ENCODE assay signal across 8 cellular contexts in the genomic region with DNA sequence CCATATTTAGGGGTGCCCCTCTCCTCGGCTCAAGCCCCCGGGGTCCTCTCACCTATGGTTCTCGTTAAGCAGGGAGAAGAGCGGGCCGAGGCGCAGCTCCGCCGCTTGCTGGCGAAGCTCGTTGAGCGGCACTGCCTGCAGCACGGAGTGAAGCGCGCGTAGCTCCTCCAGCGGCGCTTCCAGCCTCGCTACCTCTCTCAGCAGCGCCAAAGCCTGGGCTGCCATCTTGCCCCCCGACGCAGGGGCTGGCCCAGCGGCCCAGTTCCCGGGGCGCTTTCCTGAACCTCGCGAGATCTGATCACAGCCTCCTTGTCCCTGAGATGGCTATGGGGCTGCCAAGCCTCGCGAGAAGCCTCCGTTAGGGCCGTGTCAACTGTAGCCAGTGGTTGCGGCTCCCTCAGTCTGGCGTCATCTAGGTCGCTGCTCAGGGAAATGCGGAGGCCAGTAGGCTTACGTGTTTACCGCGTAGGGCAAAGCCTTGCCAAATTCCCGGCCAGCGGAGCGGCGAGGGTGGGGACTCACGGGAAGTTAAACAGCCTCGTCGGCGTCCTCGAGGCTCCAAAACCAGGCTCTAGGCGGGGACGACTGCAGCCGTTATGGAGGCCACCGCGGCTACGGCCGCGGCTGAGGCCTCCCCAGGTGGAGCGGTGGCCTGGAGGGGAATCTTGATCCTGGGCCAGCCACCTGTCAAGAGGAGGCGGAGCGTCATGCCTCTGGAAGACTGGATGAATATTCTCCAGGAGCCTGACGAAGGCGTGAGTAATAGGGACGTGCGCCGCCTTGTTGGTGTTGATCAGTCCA.
A peak's percentile ranks its signal among the peaks of the same experiment; 100 is the strongest.
DNase-seq lines count a peak whose midpoint lies in the region; ATAC-seq and TF ChIP-seq lines count a peak whose summit lies in the region.

A gene (minus strand): TSS at position 238 of the 801 bp plus-strand sequence. CDS start 13 bp downstream, at position 225.

- no peak for TF ChIP-seq CTCF in OCI-LY3 (IDR thresholded peaks at IDR 0.05; ENCODE audit: low read depth, low read length)

- peak within 1 kb of the TSS; percentile 92 for H3K4me3 ChIP-seq in OCI-LY3 (ENCODE audit: low read length)

- peaks cover 4% of the 10 kb centered on the region; the same call in 1 of the 2 replicates for H4K20me1 ChIP-seq in OCI-LY3 (ENCODE audit: insufficient read depth, low read length)

- peaks cover 36% of the 10 kb centered on the region for H3K36me3 ChIP-seq in OCI-LY3 (replicated peaks; ENCODE audit: low read depth, low read length)

- H3K9me3 ChIP-seq in OCI-LY3 (ENCODE audit: insufficient read depth, low read length): no peaks in the 10 kb centered on the region

- H3K79me2 ChIP-seq in OCI-LY3 (ENCODE audit: low read length): peaks cover 77% of the 10 kb centered on the region

- peak within 1 kb of the TSS; percentile 90 for H2AFZ ChIP-seq in OCI-LY3 (ENCODE audit: low read depth, low read length)

- ATAC-seq in GM21367 (IDR thresholded peaks at IDR 0.05; ENCODE audit: unreplicated experiment): peak; percentile 99

- H3K9ac ChIP-seq in OCI-LY3 (ENCODE audit: low read length): peak within 1 kb of the TSS; percentile 97

- DNase-seq in COLO829 (ENCODE audit: low spot score) (peak; percentile 88), HUDEP-2 (lab: John Stamatoyannopoulos, UW; ENCODE audit: unreplicated experiment in 76 of 76) (peak in 75 of 76 experiments; percentile 40 to 99 (median 96)), activated T-cell treated with anti-CD3 and anti-CD28 coated beads for 24 hours (ENCODE audit: low read depth) (peak; percentile 92), epidermal melanocyte (ENCODE audit: insufficient read length, low spot score) (peak; percentile 95), middle frontal gyrus (ENCODE audit: extremely low spot score, low spot score) (peak; percentile 92)
- DNase-seq in stimulated activated CD8-positive, alpha-beta memory T cell treated with anti-CD3 and anti-CD28 coated beads, Interleukin-2, amount 100 ng/mL, for 48 hours (ENCODE audit: low read depth in 2 of 2): peak; percentile 92 to 96

- H3K4me2 ChIP-seq in OCI-LY3 (ENCODE audit: low read length): peak within 1 kb of the TSS; percentile 92

- peak within 1 kb of the TSS; percentile 70 for H3K27ac ChIP-seq in OCI-LY3 (ENCODE audit: low read length)

- H3K4me1 ChIP-seq in OCI-LY3 (ENCODE audit: low read length): peaks cover 18% of the 10 kb centered on the region

- no peaks in the 10 kb centered on the region for H3K27me3 ChIP-seq in OCI-LY3 (ENCODE audit: low read depth, low read length)

Comparison
In these comparisons a context has a peak if more than half of its experiments do, and no peak if none do; other contexts are left out.
1. Peak in every context shown above with its lines: DNase-seq, ATAC-seq, H3K4me3 ChIP-seq and H3K27ac ChIP-seq.